In the genomic region with DNA sequence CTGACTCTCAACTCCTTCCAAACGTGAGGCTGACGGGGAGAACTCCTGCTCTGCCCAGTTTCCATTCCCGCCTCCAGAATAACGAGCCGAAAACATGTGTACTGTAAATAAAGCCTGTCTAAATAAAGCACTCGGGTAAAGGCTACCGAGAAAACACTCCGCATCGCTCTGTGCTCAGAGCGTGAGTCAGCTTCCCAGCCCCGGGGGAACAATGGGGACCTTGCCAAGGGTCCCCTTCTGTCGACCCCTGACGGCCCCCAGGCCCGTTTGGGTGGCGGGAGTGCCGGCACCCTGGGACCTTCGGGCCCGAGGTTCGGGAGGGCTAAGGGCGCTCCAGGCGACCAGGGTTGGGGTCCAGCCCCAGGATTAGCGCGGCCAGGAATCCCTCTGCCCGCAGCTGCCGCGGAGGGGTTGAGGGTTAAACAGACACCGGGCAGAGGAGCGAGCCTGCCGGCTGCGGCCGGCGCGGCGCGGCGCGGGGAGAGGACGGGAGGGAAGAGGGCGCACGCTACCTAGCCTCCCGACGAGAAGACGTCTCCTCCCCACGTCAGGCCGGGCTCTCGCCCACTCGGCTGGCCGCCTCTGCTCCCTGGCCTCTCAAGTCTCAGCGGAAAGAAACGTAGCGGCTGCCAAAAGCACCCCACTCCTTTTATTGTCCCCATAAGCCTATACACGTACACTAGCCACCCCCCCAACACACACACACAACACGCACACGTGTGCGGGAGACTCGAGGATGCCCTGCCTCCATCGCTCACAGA, we compare ENCODE assay signal across 8 cellular contexts.
DNase-seq lines count a peak whose midpoint lies in the region; ATAC-seq, FAIRE-seq and TF ChIP-seq lines count a peak whose summit lies in the region.

No MANE protein-coding gene starts in this region.

- ATAC-seq in GM18517 (IDR thresholded peaks at IDR 0.05; ENCODE audit: unreplicated experiment), result peak; percentile 5
- no peak for ATAC-seq in HG02571 (IDR thresholded peaks at IDR 0.05; ENCODE audit: unreplicated experiment)
- ATAC-seq in GM18519 (IDR thresholded peaks at IDR 0.05; ENCODE audit: low FRiP score, unreplicated experiment), result no peak

- H3K9me3 ChIP-seq in astrocyte (ENCODE audit: insufficient read depth, low read depth, low read length) (peaks cover 3% of the 10 kb centered on the region), stomach smooth muscle (ENCODE audit: control insufficient read depth in 2 of 2, low read length in 2 of 2) (no peaks in the 10 kb centered on the region)

- H3K27ac ChIP-seq in astrocyte (ENCODE audit: low read depth, low read length) (no peak overlapping the region), stomach smooth muscle (ENCODE audit: low read length) (peak overlapping the region; percentile 71)

- H3K36me3 Mint-ChIP-seq in astrocyte (ENCODE audit: low read depth, unreplicated experiment), result no peaks in the 10 kb centered on the region

- H3K36me3 ChIP-seq in astrocyte (ENCODE audit: insufficient read depth, low read length), result no peaks in the 10 kb centered on the region
- H3K36me3 ChIP-seq in stomach smooth muscle (ENCODE audit: control insufficient read depth in 2 of 2, insufficient read depth in 2 of 2, low read length in 2 of 2), result no peaks in the 10 kb centered on the region

- no peak for FAIRE-seq in astrocyte (lab: Jason Lieb, UNC)

- peak overlapping the region; percentile 84 for H3K4me2 ChIP-seq in astrocyte (ENCODE audit: low read length)

- H3K9ac ChIP-seq in astrocyte (ENCODE audit: low read length), result peak overlapping the region; percentile 57
- H3K9ac ChIP-seq in stomach smooth muscle (ENCODE audit: low read length in 2 of 2), result peak overlapping the region in 1 of 2 donors; percentile 45

- peaks cover 2% of the 10 kb centered on the region for H3K9me3 Mint-ChIP-seq in astrocyte (ENCODE audit: unreplicated experiment)

- no peak overlapping the region for H3K4me3 Mint-ChIP-seq in astrocyte (ENCODE audit: unreplicated experiment)

- H3K27me3 ChIP-seq in astrocyte (ENCODE audit: insufficient read depth, low read length) (no peaks in the 10 kb centered on the region), stomach smooth muscle (ENCODE audit: control insufficient read depth in 1 of 2, insufficient read depth in 2 of 2, low read length in 2 of 2) (peaks cover 0 to 26% of the 10 kb centered on the region in 2 donors)

- H3K27me3 Mint-ChIP-seq in astrocyte (ENCODE audit: low read depth, unreplicated experiment), result peaks cover 6% of the 10 kb centered on the region

- no peaks in the 10 kb centered on the region for H4K20me1 ChIP-seq in astrocyte (ENCODE audit: insufficient read depth, low read length)

- peak overlapping the region; percentile 63 for H2AFZ ChIP-seq in astrocyte (ENCODE audit: low read depth, low read length)

- H3K4me1 ChIP-seq in astrocyte (ENCODE audit: insufficient read depth, low read length) (peaks cover 28% of the 10 kb centered on the region), stomach smooth muscle (ENCODE audit: control insufficient read depth, insufficient read depth, low read length) (peaks cover 41% of the 10 kb centered on the region)

- H3K79me2 ChIP-seq in astrocyte (ENCODE audit: insufficient read depth, low read length), result no peaks in the 10 kb centered on the region

- peak overlapping the region; percentile 87 for H3K27ac Mint-ChIP-seq in astrocyte (ENCODE audit: unreplicated experiment)

- H3K4me3 ChIP-seq in astrocyte (ENCODE audit: insufficient read depth, low read depth, low read length) (peak overlapping the region; percentile 15), stomach smooth muscle (ENCODE audit: low read length in 2 of 2) (peak overlapping the region; percentile 43 to 70)

- peaks cover 8% of the 10 kb centered on the region for H3K4me1 Mint-ChIP-seq in astrocyte (ENCODE audit: low read depth, unreplicated experiment)

- no peak for TF ChIP-seq CTCF in astrocyte (IDR thresholded peaks at IDR 0.05; ENCODE audit: insufficient read depth, low read depth, low read length)

- DNase-seq in LHCN-M2 (ENCODE audit: low read depth) (peak; percentile 63), astrocyte (ENCODE audit: low read depth) (peak; percentile 47), kidney tubule cell (ENCODE audit: low spot score) (peak; percentile 14), NCI-H2029 (lab: John Stamatoyannopoulos, UW) (no peak)
